13 cellular contexts compared by ENCODE assay signal in genomic region chrX:154488336-154489075, GRCh38. TPM values are rescaled to one million over a fixed set of nuclear protein-coding genes. Genes with fewer than 3 reads are reported as not detected.
DNase-seq lines count a peak whose midpoint lies in the region; ATAC-seq and TF ChIP-seq lines count a peak whose summit lies in the region.
"Had no signal": no experiment of that assay in that cellular context is flagged by ENCODE, and none has a peak within 500 bp of the region (broad histone marks: within the 10 kb centered on the region; RNA-seq: fewer than 3 reads in every experiment).

No MANE protein-coding gene starts in this region.

- peaks cover 14% of the 10 kb centered on the region for H3K79me2 ChIP-seq in PC-9 (ENCODE audit: low read depth)

- H4K20me1 ChIP-seq in PC-9 (ENCODE audit: insufficient read depth), result no peaks in the 10 kb centered on the region

- H3K36me3 ChIP-seq in PC-9 (ENCODE audit: low read depth) (no peaks in the 10 kb centered on the region), skeletal muscle satellite cell (ENCODE audit: insufficient read depth, low read length) (peaks cover 24% of the 10 kb centered on the region)
- H3K36me3 ChIP-seq: right atrium auricular region had no signal

- no peak for TF ChIP-seq CTCF in PC-9 (conservative IDR thresholded peaks at IDR 0.05)

- H3K4me1 Mint-ChIP-seq in activated CD4-positive, alpha-beta T cell treated with anti-CD3 and anti-CD28 coated beads, Interleukin-2, amount 10 ng/mL, durations not matched to agents 24 days and 14 days, result peaks cover 16% of the 10 kb centered on the region
- H3K4me1 Mint-ChIP-seq in dendritic cell treated with granulocyte-macrophage colony-stimulating factor and Interleukin-4, amounts not matched to agents 40 ng/mL and 50 ng/mL, for 4 days (ENCODE audit: low read depth), result peaks cover 38% of the 10 kb centered on the region

- peak overlapping the region; percentile 19 for H3K4me3 Mint-ChIP-seq in activated CD4-positive, alpha-beta T cell treated with anti-CD3 and anti-CD28 coated beads, Interleukin-2, amount 10 ng/mL, durations not matched to agents 24 days and 14 days
- no peak overlapping the region for H3K4me3 Mint-ChIP-seq in dendritic cell treated with granulocyte-macrophage colony-stimulating factor and Interleukin-4, amounts not matched to agents 40 ng/mL and 50 ng/mL, for 4 days

- no TSS peak for BruUV-seq in PC-9 (replicated peaks; lab: Mats Ljungman, UMichigan)

- peaks cover 9% of the 10 kb centered on the region; the same call in 1 of the 2 replicates for H3F3A ChIP-seq in PC-9 (ENCODE audit: insufficient read depth, low read depth)

- H3K4me1 ChIP-seq in PC-9 (replicated peaks; ENCODE audit: insufficient read depth) (peaks cover 30% of the 10 kb centered on the region), skeletal muscle satellite cell (ENCODE audit: control insufficient read depth, insufficient read depth, low read length) (peaks cover 27% of the 10 kb centered on the region)

- POLR2A ChIA-PET in PC-9 (lab: Charles Lee; ENCODE audit: unreplicated experiment), result no interaction called here

- H3K27me3 Mint-ChIP-seq in activated CD4-positive, alpha-beta T cell treated with anti-CD3 and anti-CD28 coated beads, Interleukin-2, amount 10 ng/mL, durations not matched to agents 24 days and 14 days, result no peaks in the 10 kb centered on the region
- H3K27me3 Mint-ChIP-seq in dendritic cell treated with granulocyte-macrophage colony-stimulating factor and Interleukin-4, amounts not matched to agents 40 ng/mL and 50 ng/mL, for 4 days, result peaks cover 3% of the 10 kb centered on the region

- no peaks in the 10 kb centered on the region for H3K9me3 Mint-ChIP-seq in activated CD4-positive, alpha-beta T cell treated with anti-CD3 and anti-CD28 coated beads, Interleukin-2, amount 10 ng/mL, durations not matched to agents 24 days and 14 days
- H3K9me3 Mint-ChIP-seq in dendritic cell treated with granulocyte-macrophage colony-stimulating factor and Interleukin-4, amounts not matched to agents 40 ng/mL and 50 ng/mL, for 4 days, result no peaks in the 10 kb centered on the region

- CTCF ChIA-PET in PC-9 (lab: Charles Lee), result no interaction called here

- H3K4me3 ChIP-seq in PC-9 (no peak overlapping the region), skeletal muscle satellite cell (ENCODE audit: low read length) (no peak overlapping the region)

- H3K9ac ChIP-seq in skeletal muscle satellite cell (ENCODE audit: low read depth, low read length), result no peak overlapping the region

- H3K9me3 ChIP-seq in PC-9 (ENCODE audit: insufficient read depth, low read depth) (no peaks in the 10 kb centered on the region), skeletal muscle satellite cell (replicated peaks; ENCODE audit: low read length) (no peaks in the 10 kb centered on the region)
- H3K9me3 ChIP-seq: right atrium auricular region had no signal

- H3K9me2 ChIP-seq in PC-9 (ENCODE audit: insufficient read depth), result no peaks in the 10 kb centered on the region

- intact Hi-C loops in activated CD4-positive, alpha-beta T cell treated with anti-CD3 and anti-CD28 coated beads, Interleukin-2, amount 10 ng/mL, durations not matched to agents 24 days and 14 days (cut with micrococcal nuclease), result no loop called here
- intact Hi-C loops in PC-9 (cut with micrococcal nuclease; ENCODE audit: unreplicated experiment), result loop anchor here (5.0 kb wide), 1 partner anchor 91 kb away; the partner anchor contains the start of gene RPL10
- intact Hi-C loops in dendritic cell treated with granulocyte-macrophage colony-stimulating factor and Interleukin-4, amounts not matched to agents 40 ng/mL and 50 ng/mL, for 4 days (cut with micrococcal nuclease), result no loop called here

- H3K4me2 ChIP-seq in PC-9, result 0 out of 2 replicates have a peak overlapping the region, but pooled peaks have one; percentile 91
- peak overlapping the region; percentile 86 for H3K4me2 ChIP-seq in skeletal muscle satellite cell (ENCODE audit: low read length)

- ATAC-seq in GM19395 (IDR thresholded peaks at IDR 0.05; ENCODE audit: unreplicated experiment), result no peak
- ATAC-seq in GM21367 (IDR thresholded peaks at IDR 0.05; ENCODE audit: unreplicated experiment), result no peak
- ATAC-seq in GM21360 (IDR thresholded peaks at IDR 0.05; ENCODE audit: unreplicated experiment), result no peak

- DNase-seq in activated CD4-positive, alpha-beta T cell treated with anti-CD3 and anti-CD28 coated beads, Interleukin-2, amount 10 ng/mL, durations not matched to agents 24 days and 14 days, result no peak
- no peak for DNase-seq in activated CD4-positive, alpha-beta T cell treated with anti-CD3 and anti-CD28 coated beads, Interleukin-2, amount 50 U/mL, for 48 hours
- no peak for DNase-seq in PC-9
- DNase-seq: MV-4-11; NCI-H748 treated with DMSO at 0.1 percent for 48 hours; SHP77 treated with DMSO at 0.1 percent for 48 hours; stimulated activated CD4-positive, alpha-beta T cell treated with anti-CD3 and anti-CD28 coated beads, Interleukin-2, amount 100 ng/mL, for 48 hours had no signal

- H3K27ac Mint-ChIP-seq in activated CD4-positive, alpha-beta T cell treated with anti-CD3 and anti-CD28 coated beads, Interleukin-2, amount 10 ng/mL, durations not matched to agents 24 days and 14 days, result no peak overlapping the region
- peak overlapping the region; percentile 95 for H3K27ac Mint-ChIP-seq in dendritic cell treated with granulocyte-macrophage colony-stimulating factor and Interleukin-4, amounts not matched to agents 40 ng/mL and 50 ng/mL, for 4 days

- H3K36me3 Mint-ChIP-seq in activated CD4-positive, alpha-beta T cell treated with anti-CD3 and anti-CD28 coated beads, Interleukin-2, amount 10 ng/mL, durations not matched to agents 24 days and 14 days (ENCODE audit: low read depth), result peaks cover 4% of the 10 kb centered on the region
- peaks cover 41% of the 10 kb centered on the region for H3K36me3 Mint-ChIP-seq in dendritic cell treated with granulocyte-macrophage colony-stimulating factor and Interleukin-4, amounts not matched to agents 40 ng/mL and 50 ng/mL, for 4 days (ENCODE audit: low read depth)

- no peak overlapping the region for H2AFZ ChIP-seq in PC-9

- H3K27me3 ChIP-seq in PC-9 (ENCODE audit: insufficient read depth, low read depth) (no peaks in the 10 kb centered on the region), skeletal muscle satellite cell (ENCODE audit: control insufficient read depth, insufficient read depth, low read length) (no peaks in the 10 kb centered on the region)
- H3K27me3 ChIP-seq: right atrium auricular region had no signal

- no peak overlapping the region for H3K27ac ChIP-seq in PC-9

RNA-seq across cellular contexts. Expression of gene SLC10A3, which starts 1.9 kb away (rescaled TPM):
- 18.2 and 20.8 TPM in 2 replicates for total RNA-seq in activated CD4-positive, alpha-beta T cell treated with anti-CD3 and anti-CD28 coated beads, Interleukin-2, amount 10 ng/mL, durations not matched to agents 24 days and 14 days
- total RNA-seq in PC-9 (2021), result 38.3 and 54.9 TPM in 2 replicates
- total RNA-seq in skeletal muscle satellite cell (2012; rRNA removed), result 29.7 and 35.4 TPM in 2 replicates

RNA-seq across cellular contexts. Expression of gene UBL4A, which starts 2.1 kb away (rescaled TPM):
- total RNA-seq in activated CD4-positive, alpha-beta T cell treated with anti-CD3 and anti-CD28 coated beads, Interleukin-2, amount 10 ng/mL, durations not matched to agents 24 days and 14 days, result 54.8 and 57.3 TPM in 2 replicates
- total RNA-seq in PC-9 (2021), result 80.7 and 81.6 TPM in 2 replicates
- 33.2 and 34.0 TPM in 2 replicates for total RNA-seq in skeletal muscle satellite cell (2012; rRNA removed)

RNA-seq across cellular contexts. Expression of gene LAGE3, which starts 9.4 kb away (rescaled TPM):
- total RNA-seq in activated CD4-positive, alpha-beta T cell treated with anti-CD3 and anti-CD28 coated beads, Interleukin-2, amount 10 ng/mL, durations not matched to agents 24 days and 14 days, result 53.0 and 53.1 TPM in 2 replicates
- total RNA-seq in PC-9 (2021), result 63.9 and 82.5 TPM in 2 replicates
- 21.8 and 24.0 TPM in 2 replicates for total RNA-seq in skeletal muscle satellite cell (2012; rRNA removed)

RNA-seq across cellular contexts. Expression of gene FAM3A, which starts 27.5 kb away (rescaled TPM):
- total RNA-seq in activated CD4-positive, alpha-beta T cell treated with anti-CD3 and anti-CD28 coated beads, Interleukin-2, amount 10 ng/mL, durations not matched to agents 24 days and 14 days, result 36.5 and 38.0 TPM in 2 replicates
- 60.3 and 69.3 TPM in 2 replicates for total RNA-seq in PC-9 (2021)
- 35.4 and 40.3 TPM in 2 replicates for total RNA-seq in skeletal muscle satellite cell (2012; rRNA removed)

RNA-seq across cellular contexts. Expression of gene PLXNA3, which starts 30.4 kb away (rescaled TPM):
- 48.3 and 55.9 TPM in 2 replicates for total RNA-seq in activated CD4-positive, alpha-beta T cell treated with anti-CD3 and anti-CD28 coated beads, Interleukin-2, amount 10 ng/mL, durations not matched to agents 24 days and 14 days
- total RNA-seq in PC-9 (2021), result 109 and 124 TPM in 2 replicates
- 10.4 and 17.3 TPM in 2 replicates for total RNA-seq in skeletal muscle satellite cell (2012; rRNA removed)
